ENCODE assay signal across 26 cellular contexts in genomic region chrX:68419934-68420333, GRCh38. TPM values are rescaled to one million over a fixed set of nuclear protein-coding genes. Genes with fewer than 3 reads are reported as not detected.
A peak's percentile ranks its signal among the peaks of the same experiment; 100 is the strongest.
DNase-seq lines count a peak whose midpoint lies in the region; ATAC-seq and TF ChIP-seq lines count a peak whose summit lies in the region.
"Had no signal": no experiment of that assay in that cellular context is flagged by ENCODE, and none has a peak within 500 bp of the region (broad histone marks: within the 10 kb centered on the region; RNA-seq: fewer than 3 reads in every experiment).

No MANE protein-coding gene starts in this region.

- peak overlapping the region; percentile 21 for H3K4me3 Mint-ChIP-seq in natural killer cell
- no peak overlapping the region for H3K4me3 Mint-ChIP-seq in natural killer cell treated with Interleukin-12 subunit alpha and Interleukin-12 subunit beta and Interleukin-15 and Interleukin-18, amount 100 ng/mL, for 72 hours
- H3K4me3 Mint-ChIP-seq: activated naive CD8-positive, alpha-beta T cell treated with anti-CD3 and anti-CD28 coated beads, Interleukin-2, amount 10 ng/mL, durations not matched to agents 7 days and 5 days; central memory CD8-positive, alpha-beta T cell; IgD-negative memory B cell; mesothelial cell of epicardium; nephron progenitor cell; T-helper 2 cell treated with Interferon-gamma antibody and Interleukin-4, amounts not matched to agents 5 μg/mL and 100 μg/mL, for 36 hours had no signal

- H3K9me3 ChIP-seq in upper lobe of right lung, result no peaks in the 10 kb centered on the region
- H3K9me3 ChIP-seq: A549, sigmoid colon had no signal

- peaks cover 9 to 10% of the 10 kb centered on the region in 2 donors for H3K4me1 Mint-ChIP-seq in natural killer cell
- H3K4me1 Mint-ChIP-seq in natural killer cell treated with Interleukin-12 subunit alpha and Interleukin-12 subunit beta and Interleukin-15 and Interleukin-18, amount 100 ng/mL, for 72 hours (ENCODE audit: low read depth in 2 of 2), result peaks cover 5 to 10% of the 10 kb centered on the region in 2 donors
- H3K4me1 Mint-ChIP-seq: central memory CD8-positive, alpha-beta T cell; mesothelial cell of epicardium had no signal

- H3K4me1 ChIP-seq in upper lobe of right lung, result peaks cover 4% of the 10 kb centered on the region

- peak overlapping the region; percentile 10 to 14 for H3K27ac Mint-ChIP-seq in natural killer cell
- H3K27ac Mint-ChIP-seq in natural killer cell treated with Interleukin-12 subunit alpha and Interleukin-12 subunit beta and Interleukin-15 and Interleukin-18, amount 100 ng/mL, for 72 hours, result peak overlapping the region in 1 of 2 donors; percentile 15
- H3K27ac Mint-ChIP-seq: activated naive CD8-positive, alpha-beta T cell treated with anti-CD3 and anti-CD28 coated beads, Interleukin-2, amount 10 ng/mL, durations not matched to agents 7 days and 5 days; IgD-negative memory B cell; mesothelial cell of epicardium; nephron progenitor cell; T-helper 2 cell treated with Interferon-gamma antibody and Interleukin-4, amounts not matched to agents 5 μg/mL and 100 μg/mL, for 36 hours had no signal

- TF ChIP-seq CTCF in natural killer cell (IDR thresholded peaks at IDR 0.05) (no peak), upper lobe of right lung (IDR thresholded peaks at IDR 0.05) (no peak)

- H3K4me3 ChIP-seq in upper lobe of right lung, result no peak overlapping the region
- H3K4me3 ChIP-seq: A549, sigmoid colon had no signal

- peak in 1 of 3 donors; percentile 72 for ATAC-seq in natural killer cell
- ATAC-seq in natural killer cell treated with Interleukin-12 subunit alpha and Interleukin-12 subunit beta and Interleukin-15 and Interleukin-18, amount 100 ng/mL, for 72 hours, result no peak
- ATAC-seq in upper lobe of right lung, result peak; percentile 57
- no peak for ATAC-seq in GM21360 (IDR thresholded peaks at IDR 0.05; ENCODE audit: unreplicated experiment)
- ATAC-seq in HG02885 (IDR thresholded peaks at IDR 0.05; ENCODE audit: poor library complexity, unreplicated experiment), result no peak
- ATAC-seq: A549, left colon had no signal

- no peaks in the 10 kb centered on the region for H3K9me3 Mint-ChIP-seq in natural killer cell
- H3K9me3 Mint-ChIP-seq in natural killer cell treated with Interleukin-12 subunit alpha and Interleukin-12 subunit beta and Interleukin-15 and Interleukin-18, amount 100 ng/mL, for 72 hours, result no peaks in the 10 kb centered on the region
- H3K9me3 Mint-ChIP-seq: activated naive CD8-positive, alpha-beta T cell treated with anti-CD3 and anti-CD28 coated beads, Interleukin-2, amount 10 ng/mL, durations not matched to agents 7 days and 5 days; central memory CD8-positive, alpha-beta T cell; T-helper 2 cell treated with Interferon-gamma antibody and Interleukin-4, amounts not matched to agents 5 μg/mL and 100 μg/mL, for 36 hours had no signal

- H3K36me3 ChIP-seq in upper lobe of right lung, result no peaks in the 10 kb centered on the region
- H3K36me3 ChIP-seq: sigmoid colon, WERI-Rb-1 had no signal

- peaks cover 19 to 23% of the 10 kb centered on the region in 2 donors for H3K27me3 Mint-ChIP-seq in natural killer cell (ENCODE audit: low read depth in 2 of 2)
- H3K27me3 Mint-ChIP-seq in natural killer cell treated with Interleukin-12 subunit alpha and Interleukin-12 subunit beta and Interleukin-15 and Interleukin-18, amount 100 ng/mL, for 72 hours, result peaks cover 0 to 35% of the 10 kb centered on the region in 2 donors
- H3K27me3 Mint-ChIP-seq: activated naive CD8-positive, alpha-beta T cell treated with anti-CD3 and anti-CD28 coated beads, Interleukin-2, amount 10 ng/mL, durations not matched to agents 7 days and 5 days had no signal

- DNase-seq in natural killer cell, result no peak
- DNase-seq in natural killer cell treated with Interleukin-12 subunit alpha and Interleukin-12 subunit beta and Interleukin-15 and Interleukin-18, amount 100 ng/mL, for 72 hours (ENCODE audit: low spot score), result no peak
- peak; percentile 23 for DNase-seq in KG1 (lab: John Stamatoyannopoulos, UW)
- peak; percentile 35 for DNase-seq in RPMI8226
- DNase-seq in upper lobe of right lung, result no peak
- no peak for DNase-seq in activated naive CD4-positive, alpha-beta T cell treated with Interleukin-2 at 50 U/mL for 16 hours
- DNase-seq: activated CD4-positive, alpha-beta T cell treated with anti-CD3 and anti-CD28 coated beads, Interleukin-2, amount 50 U/mL, for 48 hours; activated CD8-positive, alpha-beta memory T cell treated with anti-CD3 and anti-CD28 coated beads, Interleukin-2, amount 50 U/mL, for 48 hours; activated naive CD8-positive, alpha-beta T cell treated with anti-CD3 and anti-CD28 coated beads, Interleukin-2, amount 10 ng/mL, durations not matched to agents 7 days and 5 days; EL; head of caudate nucleus; left colon; NCI-H1092; NCI-H187 treated with DMSO at 0.1 percent for 48 hours; NCI-H226; NCI-H774; nephron progenitor cell; sigmoid colon; WERI-Rb-1 had no signal

- intact Hi-C loops in natural killer cell (cut with micrococcal nuclease) (no loop called here), upper lobe of right lung (cut with DNase I) (no loop called here)

- no peaks in the 10 kb centered on the region for H3K36me3 Mint-ChIP-seq in natural killer cell
- H3K36me3 Mint-ChIP-seq in natural killer cell treated with Interleukin-12 subunit alpha and Interleukin-12 subunit beta and Interleukin-15 and Interleukin-18, amount 100 ng/mL, for 72 hours, result no peaks in the 10 kb centered on the region
- H3K36me3 Mint-ChIP-seq: activated naive CD8-positive, alpha-beta T cell treated with anti-CD3 and anti-CD28 coated beads, Interleukin-2, amount 10 ng/mL, durations not matched to agents 7 days and 5 days had no signal

- H3K27me3 ChIP-seq in upper lobe of right lung, result no peaks in the 10 kb centered on the region
- H3K27me3 ChIP-seq: sigmoid colon had no signal

- H3K27ac ChIP-seq in upper lobe of right lung, result no peak overlapping the region
- H3K27ac ChIP-seq: A549, WERI-Rb-1 had no signal

RNA-seq across cellular contexts. Expression of gene OPHN1, which starts 13.4 kb away (rescaled TPM):
- total RNA-seq in natural killer cell (1 to 10 TPM; 1.4 to 5.6 (median 3.7) TPM), upper lobe of right lung (9.8 TPM)
- 1 to 10 TPM in 1 of 2 donors, under 1 TPM in 1; 0.84 to 1.0 TPM for total RNA-seq in natural killer cell treated with Interleukin-12 subunit alpha and Interleukin-12 subunit beta and Interleukin-15 and Interleukin-18, amount 100 ng/mL, for 72 hours

Comparison
In these comparisons a context has a peak if more than half of its experiments do, and no peak if none do; other contexts are left out.
1. DNase-seq: peak in KG1 (single experiment) and RPMI8226 (single experiment); none in natural killer cell (single experiment), natural killer cell treated with Interleukin-12 subunit alpha and Interleukin-12 subunit beta and Interleukin-15 and Interleukin-18, amount 100 ng/mL, for 72 hours (single experiment), upper lobe of right lung (single experiment) and activated naive CD4-positive, alpha-beta T cell treated with Interleukin-2 at 50 U/mL for 16 hours (single experiment).